16 cellular contexts compared by ENCODE assay signal in genomic region chr9:32385885-32386283, GRCh38. TPM values are rescaled to one million over a fixed set of nuclear protein-coding genes. Genes with fewer than 3 reads are reported as not detected.
DNase-seq lines count a peak whose midpoint lies in the region; ATAC-seq and TF ChIP-seq lines count a peak whose summit lies in the region.
"Had no signal": no experiment of that assay in that cellular context is flagged by ENCODE, and none has a peak within 500 bp of the region (broad histone marks: within the 10 kb centered on the region; RNA-seq: fewer than 3 reads in every experiment).

No MANE protein-coding gene starts in this region.

- H3K9me3 ChIP-seq in BLaER1 treated with 17β-estradiol and CSF1 and Interleukin-3, amounts not matched to agents 10 nM and 100 nM (replicated peaks in 1 of 11), result no peaks in the 10 kb centered on the region
- H3K9me3 ChIP-seq in Karpas-422 (ENCODE audit: low read length), result no peaks in the 10 kb centered on the region
- H3K9me3 ChIP-seq in endodermal cell (ENCODE audit: control insufficient read depth, low read length), result no peaks in the 10 kb centered on the region
- H3K9me3 ChIP-seq: prostate gland had no signal

- H3K9me2 ChIP-seq in Karpas-422 (replicated peaks; ENCODE audit: insufficient read depth, low read length), result no peaks in the 10 kb centered on the region

- H3K27me3 Mint-ChIP-seq in endodermal cell (ENCODE audit: insufficient read depth), result peaks cover 33% of the 10 kb centered on the region
- peaks cover 0 to 16% (median 5%) of the 10 kb centered on the region in 5 donors for H3K27me3 Mint-ChIP-seq in naive thymus-derived CD8-positive, alpha-beta T cell

- no peak overlapping the region for H3K27ac Mint-ChIP-seq in endodermal cell
- H3K27ac Mint-ChIP-seq in naive thymus-derived CD8-positive, alpha-beta T cell, result no peak overlapping the region
- H3K27ac Mint-ChIP-seq: activated CD8-positive, alpha-beta T cell treated with anti-CD3 and anti-CD28 coated beads, Interleukin-2, amount 10 ng/mL, durations not matched to agents 7 days and 5 days had no signal

- no peak overlapping the region for H3K27ac ChIP-seq in BLaER1 treated with 17β-estradiol and CSF1 and Interleukin-3, amounts not matched to agents 10 nM and 100 nM
- H3K27ac ChIP-seq in Karpas-422 (ENCODE audit: low read length) (no peak overlapping the region), endodermal cell (ENCODE audit: low read depth, low read length) (no peak overlapping the region)
- H3K27ac ChIP-seq: cardiac muscle cell had no signal

- peak overlapping the region; percentile 81 to 97 (median 91); a peak in 20 of 22 replicates for H3K4me2 ChIP-seq in BLaER1 treated with 17β-estradiol and CSF1 and Interleukin-3, amounts not matched to agents 10 nM and 100 nM
- peak overlapping the region; percentile 98 for H3K4me2 ChIP-seq in Karpas-422 (ENCODE audit: low read depth, low read length, poor library complexity, severe bottlenecking)

- no peak for TF ChIP-seq CTCF in endodermal cell (conservative IDR thresholded peaks at IDR 0.05)

- no peaks in the 10 kb centered on the region for H3K79me2 ChIP-seq in Karpas-422 (ENCODE audit: low read length)

- H4K20me1 ChIP-seq in BLaER1 treated with 17β-estradiol and CSF1 and Interleukin-3, amounts not matched to agents 10 nM and 100 nM, result peaks cover 0 to 22% (median 0%) of the 10 kb centered on the region in 11 experiments; a peak in 5 of 22 replicates
- no peaks in the 10 kb centered on the region; the same call in 1 of the 2 replicates for H4K20me1 ChIP-seq in Karpas-422 (ENCODE audit: insufficient read depth, low read depth, low read length)

- H3K4me1 Mint-ChIP-seq in endodermal cell, result peaks cover 18% of the 10 kb centered on the region
- peaks cover 5 to 33% (median 24%) of the 10 kb centered on the region in 4 donors for H3K4me1 Mint-ChIP-seq in naive thymus-derived CD8-positive, alpha-beta T cell

- no peak overlapping the region for H3K9ac ChIP-seq in BLaER1 treated with 17β-estradiol and CSF1 and Interleukin-3, amounts not matched to agents 10 nM and 100 nM
- no peak overlapping the region for H3K9ac ChIP-seq in Karpas-422 (ENCODE audit: low read length)
- H3K9ac ChIP-seq in endodermal cell (ENCODE audit: extremely low read depth, low read length, poor library complexity, severe bottlenecking), result no peak overlapping the region

- H3K27me3 ChIP-seq in BLaER1 treated with 17β-estradiol and CSF1 and Interleukin-3, amounts not matched to agents 10 nM and 100 nM, result no peaks in the 10 kb centered on the region
- H3K27me3 ChIP-seq in Karpas-422 (ENCODE audit: low read length), result no peaks in the 10 kb centered on the region; the same call in 1 of the 2 replicates
- peaks cover 31% of the 10 kb centered on the region for H3K27me3 ChIP-seq in endodermal cell (ENCODE audit: control insufficient read depth, insufficient read depth, low read length, poor library complexity, severe bottlenecking)

- POLR2A ChIA-PET in naive thymus-derived CD8-positive, alpha-beta T cell (lab: Charles Lee), result interaction anchor here (1.3 kb wide), 1 partner anchor 190 kb away, joined by 4 read pairs; no protein-coding TSS in a partner anchor

- peaks cover 0 to 7% (median 0%) of the 10 kb centered on the region in 11 experiments; a peak in 3 of 22 replicates for H3K36me3 ChIP-seq in BLaER1 treated with 17β-estradiol and CSF1 and Interleukin-3, amounts not matched to agents 10 nM and 100 nM
- H3K36me3 ChIP-seq in Karpas-422 (ENCODE audit: insufficient read depth, low read length), result no peaks in the 10 kb centered on the region
- no peaks in the 10 kb centered on the region for H3K36me3 ChIP-seq in endodermal cell (ENCODE audit: control insufficient read depth, insufficient read depth, low read length)
- H3K36me3 ChIP-seq: cardiac muscle cell, prostate gland had no signal

- WGBS in endodermal cell (ENCODE audit: insufficient coverage in 1 of 2, insufficient read length in 1 of 2), 2 experiments, result 88 to 96% methylated on average over 3 of the region's 3 CpGs

- no peak overlapping the region for H3K4me3 Mint-ChIP-seq in endodermal cell
- peak overlapping the region in 8 of 10 donors; percentile 30 to 75 (median 49) for H3K4me3 Mint-ChIP-seq in naive thymus-derived CD8-positive, alpha-beta T cell

- peaks cover 16 to 27% (median 21%) of the 10 kb centered on the region in 10 experiments; a peak in 19 of 20 replicates for H3K4me1 ChIP-seq in BLaER1 treated with 17β-estradiol and CSF1 and Interleukin-3, amounts not matched to agents 10 nM and 100 nM
- peaks cover 30% of the 10 kb centered on the region for H3K4me1 ChIP-seq in Karpas-422 (ENCODE audit: low read length)
- peaks cover 7% of the 10 kb centered on the region for H3K4me1 ChIP-seq in endodermal cell (ENCODE audit: control insufficient read depth, insufficient read depth, low read length)
- H3K4me1 ChIP-seq: prostate gland had no signal

- ATAC-seq in naive thymus-derived CD8-positive, alpha-beta T cell, result no peak
- ATAC-seq in GM21360 (IDR thresholded peaks at IDR 0.05; ENCODE audit: unreplicated experiment), result no peak
- ATAC-seq: activated CD8-positive, alpha-beta T cell treated with anti-CD3 and anti-CD28 coated beads, Interleukin-2, amount 10 ng/mL, durations not matched to agents 7 days and 5 days had no signal

- no peaks in the 10 kb centered on the region for H3K9me3 Mint-ChIP-seq in endodermal cell
- no peaks in the 10 kb centered on the region for H3K9me3 Mint-ChIP-seq in naive thymus-derived CD8-positive, alpha-beta T cell

- DNase-seq in Karpas-422 (no peak), endodermal cell (no peak), RKO (ENCODE audit: low spot score) (no peak), NCI-H82 treated with DMSO at 0.1 percent for 48 hours (lab: John Stamatoyannopoulos, UW; ENCODE audit: unreplicated experiment) (no peak), NCI-H1105 treated with DMSO at 0.1 percent for 48 hours (lab: John Stamatoyannopoulos, UW) (no peak)
- no peak for DNase-seq in naive thymus-derived CD8-positive, alpha-beta T cell
- DNase-seq: activated CD8-positive, alpha-beta T cell treated with anti-CD3 and anti-CD28 coated beads, Interleukin-2, amount 10 ng/mL, durations not matched to agents 7 days and 5 days; activated gamma-delta T cell treated with Interleukin-2 at 50 U/mL for 16 hours; COR-L47; NCI-H1105; stimulated activated naive CD4-positive, alpha-beta T cell treated with Interleukin-2 at 50 U/mL for 16 hours; T1000 had no signal

- H2AFZ ChIP-seq in Karpas-422 (ENCODE audit: low read length), result no peak overlapping the region

- H3K4me3 ChIP-seq in BLaER1 treated with 17β-estradiol and CSF1 and Interleukin-3, amounts not matched to agents 10 nM and 100 nM, result no peak overlapping the region
- H3K4me3 ChIP-seq in Karpas-422 (ENCODE audit: low read length), result no peak overlapping the region
- H3K4me3 ChIP-seq in endodermal cell (ENCODE audit: low read length), result peak overlapping the region; percentile 84

- H3K36me3 Mint-ChIP-seq in endodermal cell (ENCODE audit: low read depth), result peaks cover 6% of the 10 kb centered on the region
- H3K36me3 Mint-ChIP-seq in naive thymus-derived CD8-positive, alpha-beta T cell, result no peaks in the 10 kb centered on the region

RNA-seq across cellular contexts. Expression of gene ACO1, which starts 1.4 kb away (rescaled TPM):
- 7.9 and 11.9 TPM in 2 replicates for total RNA-seq in Karpas-422 (2014; rRNA removed; shearing (Covaris generic); ENCODE audit: low replicate concordance)
- total RNA-seq in endodermal cell, result 10 to 100 TPM; 33.6 to 52.8 TPM
- polyA plus RNA-seq in endodermal cell (2013, experiment 1 of 2), result 30.7 TPM
- polyA plus RNA-seq in endodermal cell (2013, experiment 2 of 2), result 29.7 TPM
- total RNA-seq in naive thymus-derived CD8-positive, alpha-beta T cell, result 10 to 100 TPM; 10.3 to 11.0 TPM
- 10 to 100 TPM in 2 of 3 donors, 1 to 10 TPM in 1; 8.3 to 14.5 (median 13.1) TPM for polyA plus RNA-seq in naive thymus-derived CD8-positive, alpha-beta T cell
